10 cellular contexts compared by ENCODE assay signal in genomic region chr20:33793011-33793931, GRCh38. TPM values are rescaled to one million over a fixed set of nuclear protein-coding genes. Genes with fewer than 3 reads are reported as not detected.
DNase-seq lines count a peak whose midpoint lies in the region; TF ChIP-seq lines count a peak whose summit lies in the region.
"Had no signal": no experiment of that assay in that cellular context is flagged by ENCODE, and none has a peak within 500 bp of the region (broad histone marks: within the 10 kb centered on the region; RNA-seq: fewer than 3 reads in every experiment).

No MANE protein-coding gene starts in this region.

- DNase-seq in cardiac septum (ENCODE audit: low spot score) (peak; percentile 77), trophoblast cell (no peak), middle frontal gyrus (ENCODE audit: extremely low spot score, low spot score) (no peak), HuH-7.5 (ENCODE audit: low spot score) (no peak), progenitor cell of endocrine pancreas (ENCODE audit: low spot score, unreplicated experiment) (no peak)
- DNase-seq in stimulated activated CD4-positive, alpha-beta T cell treated with anti-CD3 and anti-CD28 coated beads, Interleukin-4, amount 100 ng/mL, for 1 hour, result no peak
- DNase-seq: midbrain, NCI-H146 had no signal

- no peak overlapping the region for H2BK12ac ChIP-seq in trophoblast cell (ENCODE audit: low read length)

- H4K8ac ChIP-seq in trophoblast cell (ENCODE audit: low read depth, low read length), result no peak overlapping the region

- no peak for TF ChIP-seq CTCF in progenitor cell of endocrine pancreas (IDR thresholded peaks at IDR 0.05; ENCODE audit: unreplicated experiment)

- intact Hi-C loops in cardiac septum (cut with DNase I), result loop anchor here (5.0 kb wide), 2 partner anchors 49 to 274 kb away; no protein-coding TSS in a partner anchor

- H4K12ac ChIP-seq in trophoblast cell (ENCODE audit: low read depth, low read length), result no peak overlapping the region

- H3K4me2 ChIP-seq in BLaER1 treated with 17β-estradiol and CSF1 and Interleukin-3, amounts not matched to agents 10 nM and 100 nM, result peak overlapping the region in 9 of 11 experiments; percentile 8 to 60 (median 46); a peak in 16 of 22 replicates
- H3K4me2 ChIP-seq in trophoblast cell (ENCODE audit: low read length), result peak overlapping the region; percentile 7

- peak overlapping the region in 2 of 11 experiments; percentile 6 to 9; a peak in 1 of 22 replicates for H3K9ac ChIP-seq in BLaER1 treated with 17β-estradiol and CSF1 and Interleukin-3, amounts not matched to agents 10 nM and 100 nM
- no peak overlapping the region for H3K9ac ChIP-seq in trophoblast cell (ENCODE audit: low read length)

- H3K4ac ChIP-seq in trophoblast cell (ENCODE audit: low read depth, low read length), result no peak overlapping the region

- H3K14ac ChIP-seq in trophoblast cell (ENCODE audit: low read length), result peak overlapping the region; percentile 4

- H3K36me3 ChIP-seq in BLaER1 treated with 17β-estradiol and CSF1 and Interleukin-3, amounts not matched to agents 10 nM and 100 nM, result peaks cover 0 to 14% (median 0%) of the 10 kb centered on the region in 11 experiments; a peak in 6 of 22 replicates
- H3K36me3 ChIP-seq in trophoblast cell (ENCODE audit: control insufficient read depth in 1 of 2, insufficient read depth in 2 of 2, low read length in 2 of 2), result no peaks in the 10 kb centered on the region

- no peak overlapping the region for H3K23ac ChIP-seq in trophoblast cell (ENCODE audit: low read length)

- H2BK120ac ChIP-seq in trophoblast cell (ENCODE audit: insufficient read depth, low read length, poor library complexity), result no peak overlapping the region

- H4K20me1 ChIP-seq in BLaER1 treated with 17β-estradiol and CSF1 and Interleukin-3, amounts not matched to agents 10 nM and 100 nM, result no peaks in the 10 kb centered on the region

- no peak overlapping the region for H3K18ac ChIP-seq in trophoblast cell (ENCODE audit: low read length)

- peaks cover 0 to 20% (median 13%) of the 10 kb centered on the region in 10 experiments; a peak in 16 of 20 replicates for H3K4me1 ChIP-seq in BLaER1 treated with 17β-estradiol and CSF1 and Interleukin-3, amounts not matched to agents 10 nM and 100 nM
- peaks cover 35 to 37% of the 10 kb centered on the region in 2 experiments for H3K4me1 ChIP-seq in trophoblast cell (ENCODE audit: control insufficient read depth in 1 of 2, insufficient read depth in 2 of 2, low read length in 2 of 2)

- H3K27me3 ChIP-seq in BLaER1 treated with 17β-estradiol and CSF1 and Interleukin-3, amounts not matched to agents 10 nM and 100 nM, result no peaks in the 10 kb centered on the region
- H3K27me3 ChIP-seq in trophoblast cell (ENCODE audit: insufficient read depth, low read length), result no peaks in the 10 kb centered on the region

- no peak overlapping the region for H3K27ac Mint-ChIP-seq in progenitor cell of endocrine pancreas

- no peaks in the 10 kb centered on the region for H3K27me3 Mint-ChIP-seq in progenitor cell of endocrine pancreas

- no CpG with 5 or more reads among the region's 21 CpGs for WGBS in trophoblast cell (ENCODE audit: extremely low coverage, insufficient coverage, insufficient read length)

- no peaks in the 10 kb centered on the region for H3K9me3 ChIP-seq in BLaER1 treated with 17β-estradiol and CSF1 and Interleukin-3, amounts not matched to agents 10 nM and 100 nM (replicated peaks in 1 of 11)
- no peaks in the 10 kb centered on the region for H3K9me3 ChIP-seq in trophoblast cell (ENCODE audit: insufficient read depth, low read depth, low read length)

- H2BK5ac ChIP-seq in trophoblast cell (ENCODE audit: low read depth, low read length, poor library complexity), result no peak overlapping the region

- peaks cover 20% of the 10 kb centered on the region for H3K79me1 ChIP-seq in trophoblast cell (ENCODE audit: low read length)

- no peak overlapping the region for H3K4me3 ChIP-seq in BLaER1 treated with 17β-estradiol and CSF1 and Interleukin-3, amounts not matched to agents 10 nM and 100 nM
- no peak overlapping the region for H3K4me3 ChIP-seq in trophoblast cell (ENCODE audit: low read depth, low read length)

- peak overlapping the region; percentile 29 for H4K91ac ChIP-seq in trophoblast cell (ENCODE audit: low read depth, low read length)

- no peak overlapping the region for H3K4me3 Mint-ChIP-seq in progenitor cell of endocrine pancreas (ENCODE audit: low read depth)

- no peak overlapping the region for H2AFZ ChIP-seq in trophoblast cell (ENCODE audit: insufficient read depth, low read length, poor library complexity)

- no peak overlapping the region for H2AK5ac ChIP-seq in trophoblast cell (ENCODE audit: low read length)

- peaks cover 5% of the 10 kb centered on the region for H3K9me3 Mint-ChIP-seq in progenitor cell of endocrine pancreas (ENCODE audit: low read depth)

- H3K4me1 Mint-ChIP-seq in progenitor cell of endocrine pancreas (ENCODE audit: low read depth), result peaks cover 22% of the 10 kb centered on the region

- peaks cover 7% of the 10 kb centered on the region for H3K36me3 Mint-ChIP-seq in progenitor cell of endocrine pancreas (ENCODE audit: insufficient read depth)

- H3K79me2 ChIP-seq in trophoblast cell (ENCODE audit: control insufficient read depth, insufficient read depth, low read length, poor library complexity), result peaks cover 3% of the 10 kb centered on the region

- peak overlapping the region in 4 of 11 experiments; percentile 21 to 40 (median 26); a peak in 6 of 22 replicates for H3K27ac ChIP-seq in BLaER1 treated with 17β-estradiol and CSF1 and Interleukin-3, amounts not matched to agents 10 nM and 100 nM
- H3K27ac ChIP-seq in trophoblast cell (ENCODE audit: low read depth, low read length), result peak overlapping the region; percentile 46

TF ChIP-seq in PFSK-1, 5 proteins besides CTCF, POLR2A, EP300 and RAD21:
- TF ChIP-seq REST (IDR thresholded peaks at IDR 0.05; ENCODE audit: insufficient read depth in 1 of 2, low read depth in 2 of 2, low read length in 2 of 2) (no peak), SIN3A (IDR thresholded peaks at IDR 0.05; ENCODE audit: borderline replicate concordance, insufficient read depth, low read length) (peak; percentile 37; the same call in 1 of the 2 replicates)

RNA-seq across cellular contexts. Expression of gene CHMP4B, which starts 17.9 kb away (rescaled TPM):
- 104 TPM for polyA plus RNA-seq in PFSK-1 (2012; ENCODE audit: insufficient read length, low read depth)
- 101 TPM for total RNA-seq in cardiac septum
- 95.8 and 99.2 TPM in 2 replicates for polyA plus RNA-seq in trophoblast cell (2013)
- total RNA-seq in progenitor cell of endocrine pancreas, result 136 and 137 TPM in 2 replicates
